Comparison of ENCODE assay signal across 24 cellular contexts in genomic region chr12:109693653-109694224, GRCh38. TPM values are rescaled to one million over a fixed set of nuclear protein-coding genes. Genes with fewer than 3 reads are reported as not detected.
DNase-seq lines count a peak whose midpoint lies in the region; ATAC-seq and TF ChIP-seq lines count a peak whose summit lies in the region.
"Had no signal": no experiment of that assay in that cellular context is flagged by ENCODE, and none has a peak within 500 bp of the region (broad histone marks: within the 10 kb centered on the region; RNA-seq: fewer than 3 reads in every experiment).

No MANE protein-coding gene starts in this region.

- no peak for TF ChIP-seq CTCF in mammary epithelial cell (conservative IDR thresholded peaks at IDR 0.05 in 1 of 2, IDR thresholded peaks at IDR 0.05 in 1 of 2; ENCODE audit: extremely low read depth in 1 of 2, insufficient read depth in 1 of 2, low read depth in 1 of 2, low read length in 2 of 2)
- no peak for TF ChIP-seq CTCF in breast epithelium (IDR thresholded peaks at IDR 0.05)
- no peak for TF ChIP-seq CTCF in VCaP (conservative IDR thresholded peaks at IDR 0.05)
- TF ChIP-seq CTCF in epithelial cell of esophagus (IDR thresholded peaks at IDR 0.05; ENCODE audit: insufficient read depth, low read depth, low read length, missing control alignments), result no peak
- no peak for TF ChIP-seq CTCF in neural progenitor cell (IDR thresholded peaks at IDR 0.05)

- no peaks in the 10 kb centered on the region for H3K36me3 Mint-ChIP-seq in neural progenitor cell
- H3K36me3 Mint-ChIP-seq: CD4-positive, CD25-positive, alpha-beta regulatory T cell had no signal

- no peak overlapping the region for H2AFZ ChIP-seq in mammary epithelial cell (ENCODE audit: low read depth, low read length)
- H2AFZ ChIP-seq in neural progenitor cell (replicated peaks), result no peak overlapping the region

- H4K20me1 ChIP-seq in mammary epithelial cell (ENCODE audit: insufficient read depth, low read length), result no peaks in the 10 kb centered on the region
- no peaks in the 10 kb centered on the region for H4K20me1 ChIP-seq in neural progenitor cell (ENCODE audit: low read depth)
- H4K20me1 ChIP-seq: BLaER1 had no signal

- 70% methylated on average over 7 of the region's 7 CpGs for WGBS in mammary epithelial cell (ENCODE audit: low coverage, missing lambda C conversion rate)

- no peaks in the 10 kb centered on the region for H3K27me3 ChIP-seq in mammary epithelial cell (ENCODE audit: insufficient read depth, low read length)
- H3K27me3 ChIP-seq in breast epithelium, result no peaks in the 10 kb centered on the region
- H3K27me3 ChIP-seq in neural progenitor cell, result no peaks in the 10 kb centered on the region
- H3K27me3 ChIP-seq: BLaER1, Peyer's patch had no signal

- no peaks in the 10 kb centered on the region for H3K9me3 ChIP-seq in mammary epithelial cell (replicated peaks; ENCODE audit: insufficient read depth, low read length)
- H3K9me3 ChIP-seq in breast epithelium, result no peaks in the 10 kb centered on the region
- H3K9me3 ChIP-seq in neural progenitor cell (ENCODE audit: low read depth), result no peaks in the 10 kb centered on the region
- H3K9me3 ChIP-seq: BLaER1, Peyer's patch had no signal

- H3K9me3 Mint-ChIP-seq in neural progenitor cell, result peaks cover 5% of the 10 kb centered on the region
- H3K9me3 Mint-ChIP-seq: CD4-positive, CD25-positive, alpha-beta regulatory T cell had no signal

- H3K27me3 Mint-ChIP-seq in neural progenitor cell (ENCODE audit: insufficient read depth, low read depth), result peaks cover 22% of the 10 kb centered on the region

- H3K4me3 ChIP-seq in mammary epithelial cell (replicated peaks in 1 of 3; ENCODE audit: insufficient read depth in 1 of 3, low read depth in 2 of 3, low read length in 3 of 3) (no peak overlapping the region), breast epithelium (no peak overlapping the region), epithelial cell of esophagus (ENCODE audit: low read length) (no peak overlapping the region), neural progenitor cell (no peak overlapping the region)
- H3K4me3 ChIP-seq: BLaER1, Peyer's patch, SK-N-MC had no signal

- H3K4me2 ChIP-seq in mammary epithelial cell (ENCODE audit: insufficient read depth, low read depth, low read length) (no peak overlapping the region), neural progenitor cell (peak overlapping the region; percentile 27)
- H3K4me2 ChIP-seq: BLaER1 had no signal

- H3K27ac ChIP-seq in mammary epithelial cell (ENCODE audit: insufficient read depth, low read depth, low read length) (no peak overlapping the region), breast epithelium (no peak overlapping the region), VCaP (peak overlapping the region; percentile 94), neural progenitor cell (no peak overlapping the region)
- H3K27ac ChIP-seq: BLaER1, Peyer's patch, SK-N-MC had no signal

- in situ Hi-C loops in mammary epithelial cell (cut with MboI; ENCODE audit: low sequenced_read_pairs in 2 of 2), result no loop called here

- peaks cover 27% of the 10 kb centered on the region for H3F3A ChIP-seq in neural progenitor cell (ENCODE audit: low read depth)

- no peak for ATAC-seq in HG02938 (IDR thresholded peaks at IDR 0.05; ENCODE audit: unreplicated experiment)
- ATAC-seq: HCT116 had no signal

- H3K36me3 ChIP-seq in mammary epithelial cell (ENCODE audit: insufficient read depth, low read length), result no peaks in the 10 kb centered on the region
- H3K36me3 ChIP-seq in breast epithelium, result no peaks in the 10 kb centered on the region
- H3K36me3 ChIP-seq in neural progenitor cell, result no peaks in the 10 kb centered on the region
- H3K36me3 ChIP-seq: BLaER1, Peyer's patch had no signal

- DNase-seq in mammary epithelial cell (peak; percentile 17), breast epithelium (ENCODE audit: low spot score in 2 of 2) (no peak), epithelial cell of esophagus (ENCODE audit: low read depth) (peak; percentile 19), neural progenitor cell (ENCODE audit: low spot score) (no peak), iPS-NIHi7 (ENCODE audit: extremely low spot score) (no peak), NCI-H1930 (lab: John Stamatoyannopoulos, UW) (no peak)
- DNase-seq: CD4-positive, CD25-positive, alpha-beta regulatory T cell; DMS79; EL; GDM1; Kasumi-1; MV-4-11; NCI-H1105; NCI-H1436 treated with DMSO at 0.1 percent for 48 hours; NCI-H187 treated with DMSO at 0.1 percent for 48 hours; NCI-H446 treated with DMSO at 0.1 percent for 48 hours; NCI-H526; Peyer's patch; SIG-M5 had no signal

- CTCF ChIA-PET in mammary epithelial cell (lab: Charles Lee; ENCODE audit: low non-redundant PET), result no interaction called here

- dilution Hi-C loops in mammary epithelial cell (cut with HindIII; ENCODE audit: low sequenced_read_pairs), result no loop called here

- H3K79me2 ChIP-seq in mammary epithelial cell (ENCODE audit: insufficient read depth, low read length) (no peaks in the 10 kb centered on the region), neural progenitor cell (ENCODE audit: low read depth) (no peaks in the 10 kb centered on the region)

- peaks cover 42% of the 10 kb centered on the region for H3K4me1 Mint-ChIP-seq in neural progenitor cell
- H3K4me1 Mint-ChIP-seq: CD4-positive, CD25-positive, alpha-beta regulatory T cell had no signal

- no peak overlapping the region for H3K4me3 Mint-ChIP-seq in neural progenitor cell
- H3K4me3 Mint-ChIP-seq: CD4-positive, CD25-positive, alpha-beta regulatory T cell had no signal

- no peak for TF ChIP-seq POLR2A in breast epithelium (IDR thresholded peaks at IDR 0.05)

- H3K4me1 ChIP-seq in mammary epithelial cell (ENCODE audit: insufficient read depth, low read length) (no peaks in the 10 kb centered on the region), breast epithelium (no peaks in the 10 kb centered on the region), neural progenitor cell (peaks cover 31% of the 10 kb centered on the region)

- intact Hi-C loops in mammary epithelial cell (cut with micrococcal nuclease), result no loop called here
- intact Hi-C loops in breast epithelium (cut with DNase I; ENCODE audit: low total_unique reads), result no loop called here

- BruUV-seq in mammary epithelial cell (replicated peaks; lab: Mats Ljungman, UMichigan), result no TSS peak

- H3K9ac ChIP-seq in mammary epithelial cell (ENCODE audit: insufficient read depth, low read length) (no peak overlapping the region), neural progenitor cell (no peak overlapping the region)
- H3K9ac ChIP-seq: BLaER1 had no signal

- peak overlapping the region; percentile 7 for H3K27ac Mint-ChIP-seq in neural progenitor cell

RNA-seq across cellular contexts. Expression of gene FAM222A, which starts 19.9 kb away (rescaled TPM):
- total RNA-seq in mammary epithelial cell (1 to 10 TPM in 1 of 2 donors, under 1 TPM in 1; 0.50 to 1.3 TPM), breast epithelium (1 to 10 TPM in 2 of 3 donors, under 1 TPM in 1; 0.32 to 7.3 (median 1.3) TPM), neural progenitor cell (ENCODE audit: low replicate concordance) (2.5 and 10.6 TPM in 2 replicates)
- 0.71 TPM for polyA plus RNA-seq in mammary epithelial cell
- 2.1 TPM for polyA minus RNA-seq in mammary epithelial cell

Comparison
In these comparisons a context has a peak if more than half of its experiments do, and no peak if none do; other contexts are left out.
1. DNase-seq: peak in mammary epithelial cell (single experiment) and epithelial cell of esophagus (single experiment); none in breast epithelium (0 of 2), neural progenitor cell (single experiment), iPS-NIHi7 (single experiment) and NCI-H1930 (0 of 2).